13 cellular contexts compared by ENCODE assay signal in the genomic region with DNA sequence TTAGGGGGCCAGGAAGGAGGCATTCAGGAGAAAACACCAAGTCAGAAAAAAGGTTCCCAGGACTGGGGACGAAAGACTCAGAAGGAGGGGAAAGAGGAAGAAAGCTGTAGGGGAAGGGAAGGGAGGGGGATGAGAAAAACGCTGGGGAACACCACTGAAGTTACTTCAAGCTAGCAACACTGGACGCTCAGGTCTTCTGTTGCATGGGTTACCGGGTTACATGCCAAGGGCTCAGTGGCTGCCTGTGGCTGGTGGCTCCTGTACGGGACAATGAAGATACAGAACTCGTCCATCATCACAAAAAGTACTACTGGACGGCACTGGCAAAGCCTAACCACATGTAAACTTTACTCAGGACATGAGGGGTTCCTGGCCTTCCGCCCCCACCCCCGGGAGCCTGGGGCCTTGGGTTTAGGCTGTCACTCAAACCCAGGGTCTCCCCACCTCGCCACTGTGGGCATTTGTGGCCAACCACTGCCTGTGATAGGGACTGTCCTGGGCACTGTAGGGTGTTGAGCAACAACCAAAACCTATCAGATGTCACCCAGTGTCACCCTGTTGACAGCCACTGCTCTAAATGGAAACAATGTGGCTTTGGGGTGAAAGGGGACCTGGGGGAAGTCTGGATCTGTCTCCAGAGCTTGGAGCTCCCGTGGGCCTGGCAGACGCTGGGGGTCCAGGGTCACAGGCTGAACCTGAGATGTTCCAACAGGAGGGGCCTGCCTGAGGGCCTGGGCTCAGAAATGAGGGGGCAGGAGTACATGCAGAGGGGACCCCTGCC. TPM values are rescaled to one million over a fixed set of nuclear protein-coding genes. Genes with fewer than 3 reads are reported as not detected.
DNase-seq lines count a peak whose midpoint lies in the region; ATAC-seq and TF ChIP-seq lines count a peak whose summit lies in the region.
"Had no signal": no experiment of that assay in that cellular context is flagged by ENCODE, and none has a peak within 500 bp of the region (broad histone marks: within the 10 kb centered on the region; RNA-seq: fewer than 3 reads in every experiment).

No MANE protein-coding gene starts in this region.

- DNase-seq in HL-60 (ENCODE audit: low read depth in 1 of 2, low spot score in 1 of 2) (peak; percentile 78 to 89), SJCRH30 (no peak)
- DNase-seq in effector CD4-positive, alpha-beta T cell: no peak
- DNase-seq: KG1; NCI-H2171 treated with DMSO at 0.1 percent for 48 hours; stimulated activated CD4-positive, alpha-beta T cell treated with anti-CD3 and anti-CD28 coated beads, Interleukin-1b, Interleukin-23, amount 100 ng/mL, for 48 hours had no signal

- peak overlapping the region; percentile 97 for H3K27ac ChIP-seq in HL-60 (replicated peaks)
- peak overlapping the region; percentile 16 for H3K27ac ChIP-seq in SJCRH30
- peak overlapping the region; percentile 12 for H3K27ac ChIP-seq in layer of hippocampus (ENCODE audit: low read depth, low read length)
- peak overlapping the region in 17 of 21 experiments; percentile 2 to 77 (median 51) for H3K27ac ChIP-seq in skin epidermis
- H3K27ac ChIP-seq: neural progenitor cell had no signal

- TF ChIP-seq CTCF in HL-60 (IDR thresholded peaks at IDR 0.05; ENCODE audit: insufficient read depth, low read length): no peak

- no peak overlapping the region for H3K4me3 ChIP-seq in HL-60 (replicated peaks; ENCODE audit: insufficient read depth, low read length)
- H3K4me3 ChIP-seq in SJCRH30: no peak overlapping the region
- H3K4me3 ChIP-seq in skin epidermis: no peak overlapping the region
- H3K4me3 ChIP-seq: neural progenitor cell had no signal

- ATAC-seq in GM21786 (IDR thresholded peaks at IDR 0.05; ENCODE audit: unreplicated experiment) (no peak), esophagus mucosa (no peak), GM21367 (IDR thresholded peaks at IDR 0.05; ENCODE audit: unreplicated experiment) (no peak)
- ATAC-seq: stimulated activated memory B cell treated with anti-CD40 and anti-IgM and Interleukin-4, amounts not matched to agents 10 μg/mL and 1 μg/mL and 100 μg/mL, for 72 hours had no signal

- H3K27me3 ChIP-seq in HL-60 (ENCODE audit: insufficient read depth, poor library complexity, severe bottlenecking) (no peaks in the 10 kb centered on the region), SJCRH30 (no peaks in the 10 kb centered on the region), layer of hippocampus (ENCODE audit: control insufficient read depth, insufficient read depth, low read length) (no peaks in the 10 kb centered on the region)
- H3K27me3 ChIP-seq: neural progenitor cell had no signal

- H3K4me1 ChIP-seq in SJCRH30: peaks cover 40% of the 10 kb centered on the region
- H3K4me1 ChIP-seq: neural progenitor cell had no signal

- no peaks in the 10 kb centered on the region for H3K36me3 ChIP-seq in SJCRH30
- H3K36me3 ChIP-seq: neural progenitor cell had no signal

- H3K9me3 ChIP-seq in SJCRH30 (replicated peaks): no peaks in the 10 kb centered on the region

RNA-seq across cellular contexts. Expression of gene CD93, which starts 40.3 kb away (rescaled TPM):
- total RNA-seq in SJCRH30 (2014; rRNA removed; shearing (Covaris generic)): not detected in 2 replicates
- 7.9 TPM for total RNA-seq in esophagus mucosa

Comparison
In these comparisons a context has a peak if more than half of its experiments do, and no peak if none do; other contexts are left out.
1. DNase-seq: peak in HL-60 (2 of 2); none in SJCRH30 (0 of 2) and effector CD4-positive, alpha-beta T cell (single experiment).
2. H3K27ac ChIP-seq: peak in every context shown above with its lines; median percentile 97 in HL-60; 51 in skin epidermis; 16 in SJCRH30; 12 in layer of hippocampus.